ENCODE assay signal across 10 cellular contexts in the genomic region with DNA sequence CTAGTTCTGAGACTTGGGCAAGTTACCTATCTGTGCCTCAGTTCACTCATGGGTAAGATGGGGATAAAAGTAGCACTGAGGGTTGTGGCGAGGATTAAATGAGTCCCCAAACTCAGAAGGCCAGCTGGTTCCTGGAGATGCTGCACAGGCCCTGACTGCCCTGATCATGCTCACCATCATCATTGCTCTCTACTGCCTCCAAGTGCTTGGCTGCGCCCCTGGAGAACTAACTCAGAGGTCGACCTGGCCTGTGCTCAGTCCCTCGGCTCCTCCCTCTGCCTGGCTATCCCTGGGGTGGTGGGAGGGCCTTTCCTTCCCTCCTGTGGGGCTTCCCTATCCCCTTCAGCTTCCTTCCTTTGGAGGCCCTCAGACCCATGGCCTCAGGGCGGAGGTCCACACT. TPM values are rescaled to one million over a fixed set of nuclear protein-coding genes. Genes with fewer than 3 reads are reported as not detected.
A peak's percentile ranks its signal among the peaks of the same experiment; 100 is the strongest.
DNase-seq lines count a peak whose midpoint lies in the region; ATAC-seq and TF ChIP-seq lines count a peak whose summit lies in the region.
"Had no signal": no experiment of that assay in that cellular context is flagged by ENCODE, and none has a peak within 500 bp of the region (broad histone marks: within the 10 kb centered on the region; RNA-seq: fewer than 3 reads in every experiment).

No MANE protein-coding gene starts in this region.

- no peaks in the 10 kb centered on the region for H3K27me3 Mint-ChIP-seq in activated B cell treated with CpG ODN at 0.5 μM for 24 hours

- peaks cover 12 to 24% (median 16%) of the 10 kb centered on the region in 10 experiments for H3K4me1 ChIP-seq in BLaER1 treated with 17β-estradiol and CSF1 and Interleukin-3, amounts not matched to agents 10 nM and 100 nM
- H3K4me1 ChIP-seq: sigmoid colon had no signal

- peak overlapping the region; percentile 30 for H3K27ac Mint-ChIP-seq in activated B cell treated with CpG ODN at 0.5 μM for 24 hours
- H3K27ac Mint-ChIP-seq: memory B cell had no signal

- no peaks in the 10 kb centered on the region for H3K9me3 Mint-ChIP-seq in activated B cell treated with CpG ODN at 0.5 μM for 24 hours
- H3K9me3 Mint-ChIP-seq: memory B cell had no signal

- H3K36me3 ChIP-seq in BLaER1 treated with 17β-estradiol and CSF1 and Interleukin-3, amounts not matched to agents 10 nM and 100 nM = no peaks in the 10 kb centered on the region
- H3K36me3 ChIP-seq in kidney epithelial cell (ENCODE audit: control insufficient read depth, insufficient read depth, low read length) = no peaks in the 10 kb centered on the region
- H3K36me3 ChIP-seq: sigmoid colon had no signal

- no peak overlapping the region for H3K9ac ChIP-seq in BLaER1 treated with 17β-estradiol and CSF1 and Interleukin-3, amounts not matched to agents 10 nM and 100 nM

- no peak for DNase-seq in activated B cell treated with CpG ODN at 0.5 μM for 24 hours
- DNase-seq in kidney epithelial cell (ENCODE audit: low read depth) = no peak
- DNase-seq in dermis blood vessel endothelial cell = no peak
- no peak for DNase-seq in NCI-H2227 treated with DMSO at 0.1 percent for 48 hours (lab: John Stamatoyannopoulos, UW)
- no peak for DNase-seq in effector CD8-positive, alpha-beta T cell (lab: John Stamatoyannopoulos, UW)
- no peak for DNase-seq in NCI-H2227 (lab: John Stamatoyannopoulos, UW; ENCODE audit: unreplicated experiment)
- DNase-seq: sigmoid colon had no signal

- no peak overlapping the region for H3K4me3 Mint-ChIP-seq in activated B cell treated with CpG ODN at 0.5 μM for 24 hours
- H3K4me3 Mint-ChIP-seq: memory B cell had no signal

- peak overlapping the region; percentile 6 to 60 (median 46); a peak in 20 of 22 replicates for H3K4me2 ChIP-seq in BLaER1 treated with 17β-estradiol and CSF1 and Interleukin-3, amounts not matched to agents 10 nM and 100 nM

- peaks cover 6% of the 10 kb centered on the region for H3K4me1 Mint-ChIP-seq in activated B cell treated with CpG ODN at 0.5 μM for 24 hours

- CTCF ChIA-PET in activated B cell treated with CpG ODN at 0.5 μM for 24 hours (lab: Charles Lee) = no interaction called here

- peak overlapping the region in 9 of 11 experiments; percentile 4 to 60 (median 38); a peak in 8 of 22 replicates for H3K27ac ChIP-seq in BLaER1 treated with 17β-estradiol and CSF1 and Interleukin-3, amounts not matched to agents 10 nM and 100 nM
- H3K27ac ChIP-seq: sigmoid colon had no signal

- no peak overlapping the region for H3K4me3 ChIP-seq in BLaER1 treated with 17β-estradiol and CSF1 and Interleukin-3, amounts not matched to agents 10 nM and 100 nM
- H3K4me3 ChIP-seq in kidney epithelial cell (ENCODE audit: low read depth, low read length) = no peak overlapping the region
- H3K4me3 ChIP-seq: sigmoid colon had no signal

- no peaks in the 10 kb centered on the region for H3K9me3 ChIP-seq in BLaER1 treated with 17β-estradiol and CSF1 and Interleukin-3, amounts not matched to agents 10 nM and 100 nM (replicated peaks in 1 of 11)
- H3K9me3 ChIP-seq: sigmoid colon had no signal

- no peaks in the 10 kb centered on the region for H4K20me1 ChIP-seq in BLaER1 treated with 17β-estradiol and CSF1 and Interleukin-3, amounts not matched to agents 10 nM and 100 nM

- intact Hi-C loops in activated B cell treated with CpG ODN at 0.5 μM for 24 hours (cut with micrococcal nuclease) = no loop called here

- POLR2A ChIA-PET in activated B cell treated with CpG ODN at 0.5 μM for 24 hours (lab: Charles Lee) = no interaction called here

- ATAC-seq in activated B cell treated with CpG ODN at 0.5 μM for 24 hours (ENCODE audit: low read depth) = no peak

- H3K36me3 Mint-ChIP-seq in activated B cell treated with CpG ODN at 0.5 μM for 24 hours (ENCODE audit: low read depth) = no peaks in the 10 kb centered on the region
- H3K36me3 Mint-ChIP-seq: memory B cell had no signal

- H3K27me3 ChIP-seq in BLaER1 treated with 17β-estradiol and CSF1 and Interleukin-3, amounts not matched to agents 10 nM and 100 nM = no peaks in the 10 kb centered on the region
- H3K27me3 ChIP-seq in kidney epithelial cell (ENCODE audit: control insufficient read depth, insufficient read depth, low read length) = peaks cover 4% of the 10 kb centered on the region

- TF ChIP-seq CTCF in GM12872 (IDR thresholded peaks at IDR 0.05; ENCODE audit: insufficient read depth, low read depth, low read length) (0 out of 3 replicates have a peak, but pooled peaks have one; percentile 28), activated B cell treated with CpG ODN at 0.5 μM for 24 hours (IDR thresholded peaks at IDR 0.05) (no peak), kidney epithelial cell (IDR thresholded peaks at IDR 0.05; ENCODE audit: insufficient read depth, low read length, poor library complexity, severe bottlenecking) (peak; percentile 26)

RNA-seq across cellular contexts. Expression of a gene that starts 5.6 kb away (rescaled TPM):
- total RNA-seq in activated B cell treated with CpG ODN at 0.5 μM for 24 hours = not detected in 2 replicates
- not detected in 2 replicates for total RNA-seq in kidney epithelial cell
- 0.05 TPM in 1 of 2 replicates, not detected in the other for total RNA-seq in dermis blood vessel endothelial cell
- total RNA-seq: sigmoid colon had no signal
